Comparison of ENCODE assay signal across 18 cellular contexts in the genomic region with DNA sequence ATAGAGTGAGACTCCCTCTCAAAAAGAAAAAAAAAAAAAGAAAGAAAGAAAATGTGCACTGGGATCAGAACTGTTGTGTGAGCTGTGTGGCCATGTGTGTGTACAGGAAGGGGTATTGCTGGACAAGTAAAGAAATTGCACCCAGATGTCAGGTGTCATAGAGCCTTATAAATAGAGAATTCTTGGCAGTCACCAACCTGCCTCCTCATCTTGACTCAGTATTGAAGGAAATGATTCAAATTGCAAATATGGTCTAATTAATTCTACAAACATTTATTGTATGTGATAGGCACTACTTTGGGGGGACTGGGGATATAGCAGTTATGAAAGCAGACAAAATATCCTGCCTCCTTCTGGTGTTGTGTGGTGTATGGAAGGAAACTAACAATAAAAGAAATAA.
A peak's percentile ranks its signal among the peaks of the same experiment; 100 is the strongest.
DNase-seq lines count a peak whose midpoint lies in the region; ATAC-seq and TF ChIP-seq lines count a peak whose summit lies in the region.
"Had no signal": no experiment of that assay in that cellular context is flagged by ENCODE, and none has a peak within 500 bp of the region (broad histone marks: within the 10 kb centered on the region; RNA-seq: fewer than 3 reads in every experiment).

No MANE protein-coding gene starts in this region.

- H3K36me3 ChIP-seq in IMR-90 (ENCODE audit: control insufficient read depth, insufficient read depth, low read length) (no peaks in the 10 kb centered on the region), body of pancreas (replicated peaks in 1 of 2; ENCODE audit: insufficient read depth in 1 of 2, low read depth in 2 of 2) (no peaks in the 10 kb centered on the region)
- H3K36me3 ChIP-seq: BLaER1, HAP-1 had no signal

- no peak overlapping the region for H2BK15ac ChIP-seq in IMR-90 (ENCODE audit: low read depth, low read length)

- no peak overlapping the region for H3K4ac ChIP-seq in IMR-90 (ENCODE audit: low read depth, low read length)

- no peak overlapping the region for H3K4me3 Mint-ChIP-seq in Calu3 (ENCODE audit: low read depth, unreplicated experiment)
- H3K4me3 Mint-ChIP-seq: CD8-positive, alpha-beta memory T cell had no signal

- H2AK9ac ChIP-seq in IMR-90 (replicated peaks; ENCODE audit: low read depth, low read length, poor library complexity) = no peak overlapping the region

- peaks cover 10% of the 10 kb centered on the region for H3K4me1 Mint-ChIP-seq in Calu3 (ENCODE audit: low read depth, unreplicated experiment)
- H3K4me1 Mint-ChIP-seq: CD8-positive, alpha-beta memory T cell had no signal

- no peaks in the 10 kb centered on the region for H3K9me3 ChIP-seq in IMR-90 (ENCODE audit: control insufficient read depth, insufficient read depth, low read length)
- H3K9me3 ChIP-seq in body of pancreas = no peaks in the 10 kb centered on the region
- H3K9me3 ChIP-seq: BLaER1, HAP-1 had no signal

- no peaks in the 10 kb centered on the region for H3K9me3 Mint-ChIP-seq in Calu3 (ENCODE audit: low read depth, unreplicated experiment)

- TF ChIP-seq CTCF in AG10803 (conservative IDR thresholded peaks at IDR 0.05; ENCODE audit: low read length) (no peak), IMR-90 (conservative IDR thresholded peaks at IDR 0.05; ENCODE audit: low read depth, low read length) (no peak), body of pancreas (IDR thresholded peaks at IDR 0.05) (no peak), foreskin keratinocyte (conservative IDR thresholded peaks at IDR 0.05) (no peak), Calu3 (IDR thresholded peaks at IDR 0.05; ENCODE audit: unreplicated experiment) (no peak), omental fat pad (IDR thresholded peaks at IDR 0.05) (no peak)

- no peak overlapping the region for H3K56ac ChIP-seq in IMR-90 (ENCODE audit: extremely low read depth, insufficient read depth, low read length)

- no peak overlapping the region for H4K91ac ChIP-seq in IMR-90 (ENCODE audit: insufficient read depth, low read depth, low read length)

- no peaks in the 10 kb centered on the region for H4K20me1 ChIP-seq in IMR-90 (ENCODE audit: insufficient read depth, low read length)
- H4K20me1 ChIP-seq: BLaER1 had no signal

- CTCF ChIA-PET in IMR-90 (lab: Yijun Ruan, JAX) = interaction anchor here (0.6 kb wide), 2 partner anchors 78 to 295 kb away, joined by 3 to 5 read pairs; no protein-coding TSS in a partner anchor
- CTCF ChIA-PET in Calu3 (lab: Charles Lee) = interaction anchor here (0.7 kb wide), 2 partner anchors 30 to 35 kb away, joined by 3 to 4 read pairs; no protein-coding TSS in a partner anchor

- H4K8ac ChIP-seq in IMR-90 (ENCODE audit: low read depth in 2 of 2, low read length in 2 of 2) = no peak overlapping the region

- H3K4me2 ChIP-seq in IMR-90 (ENCODE audit: low read depth, low read length) = no peak overlapping the region
- H3K4me2 ChIP-seq: BLaER1 had no signal

- no peak overlapping the region for H3K23ac ChIP-seq in IMR-90 (ENCODE audit: low read depth, low read length)

- H4K5ac ChIP-seq in IMR-90 (ENCODE audit: low read depth, low read length) = no peak overlapping the region

- no peak overlapping the region for H3K27ac ChIP-seq in IMR-90 (ENCODE audit: insufficient read depth, low read length)
- peak overlapping the region in 3 of 4 donors; percentile 42 to 52 (median 47) for H3K27ac ChIP-seq in body of pancreas
- no peak overlapping the region for H3K27ac ChIP-seq in foreskin keratinocyte
- H3K27ac ChIP-seq: BLaER1 had no signal

- intact Hi-C loops in IMR-90 (cut with micrococcal nuclease) = no loop called here
- intact Hi-C loops in body of pancreas (cut with DNase I) = no loop called here
- intact Hi-C loops in Calu3 (cut with micrococcal nuclease; ENCODE audit: unreplicated experiment) = no loop called here
- intact Hi-C loops in posterior cingulate gyrus (cut with DNase I) = no loop called here

- TF ChIP-seq POLR2A in IMR-90 (IDR thresholded peaks at IDR 0.05; ENCODE audit: low read depth, low read length) (no peak), body of pancreas (IDR thresholded peaks at IDR 0.05) (no peak)

- no peaks in the 10 kb centered on the region for H3K36me3 Mint-ChIP-seq in Calu3 (ENCODE audit: insufficient read depth, unreplicated experiment)
- H3K36me3 Mint-ChIP-seq: CD8-positive, alpha-beta memory T cell had no signal

- TF ChIP-seq RAD21 in IMR-90 (IDR thresholded peaks at IDR 0.05; ENCODE audit: low read length) = no peak

- H3K18ac ChIP-seq in IMR-90 (ENCODE audit: low read depth, low read length) = no peak overlapping the region

- H2BK20ac ChIP-seq in IMR-90 (ENCODE audit: low read depth, low read length) = no peak overlapping the region

- no peaks in the 10 kb centered on the region for H3K27me3 Mint-ChIP-seq in Calu3 (ENCODE audit: unreplicated experiment)
- H3K27me3 Mint-ChIP-seq: CD8-positive, alpha-beta memory T cell had no signal

- no peak overlapping the region for H3K27ac Mint-ChIP-seq in Calu3 (ENCODE audit: unreplicated experiment)
- H3K27ac Mint-ChIP-seq: CD8-positive, alpha-beta memory T cell had no signal

- no peak overlapping the region for H3K14ac ChIP-seq in IMR-90 (replicated peaks; ENCODE audit: low read depth, low read length)

- no peak overlapping the region for H2BK120ac ChIP-seq in IMR-90 (ENCODE audit: low read depth, low read length)

- H2AFZ ChIP-seq in IMR-90 (replicated peaks; ENCODE audit: low read length, poor library complexity) = no peak overlapping the region

- H3K4me3 ChIP-seq in AG10803 (ENCODE audit: low read length) = no peak overlapping the region
- no peak overlapping the region for H3K4me3 ChIP-seq in IMR-90 (ENCODE audit: insufficient read depth, low read depth, low read length)
- H3K4me3 ChIP-seq in body of pancreas = no peak overlapping the region
- H3K4me3 ChIP-seq: BLaER1, HAP-1 had no signal

- H3K27me3 ChIP-seq in IMR-90 (ENCODE audit: control insufficient read depth, insufficient read depth, low read length) = no peaks in the 10 kb centered on the region
- H3K27me3 ChIP-seq in body of pancreas = no peaks in the 10 kb centered on the region
- H3K27me3 ChIP-seq in foreskin keratinocyte = no peaks in the 10 kb centered on the region
- H3K27me3 ChIP-seq: BLaER1 had no signal

- no peak overlapping the region for H3K9ac ChIP-seq in IMR-90 (ENCODE audit: low read depth, low read length)
- H3K9ac ChIP-seq: BLaER1 had no signal

- H3K4me1 ChIP-seq in IMR-90 (ENCODE audit: control insufficient read depth, insufficient read depth, low read length) (no peaks in the 10 kb centered on the region), body of pancreas (peaks cover 27% of the 10 kb centered on the region), foreskin keratinocyte (peaks cover 5% of the 10 kb centered on the region)
- H3K4me1 ChIP-seq: BLaER1 had no signal

- in situ Hi-C loops in IMR-90 (cut with MboI; ENCODE audit: low sequenced_read_pairs) = no loop called here

- H2AK5ac ChIP-seq in IMR-90 (ENCODE audit: low read depth, low read length) = no peak overlapping the region

- H3K9me1 ChIP-seq in IMR-90 (ENCODE audit: insufficient read depth, low read length) = no peaks in the 10 kb centered on the region

- H3K79me1 ChIP-seq in IMR-90 (ENCODE audit: low read depth in 1 of 2, low read length in 2 of 2) = no peaks in the 10 kb centered on the region

- dilution Hi-C loops in IMR-90 (cut with HindIII; ENCODE audit: low sequenced_read_pairs, unreplicated experiment) = no loop called here

- DNase-seq in AG10803 (ENCODE audit: low read depth) (peak; percentile 46), IMR-90 (peak; percentile 58), body of pancreas (no peak), foreskin keratinocyte (peak; percentile 3 to 29), Calu3 (no peak), omental fat pad (ENCODE audit: low spot score) (no peak), posterior cingulate gyrus (no peak)
- DNase-seq: ACHN; CD8-positive, alpha-beta memory T cell; KBM-7; NCI-H1092 treated with DMSO at 0.1 percent for 48 hours; NCI-H1694 treated with DMSO at 0.1 percent for 48 hours; NCI-H446 treated with DMSO at 0.1 percent for 48 hours; NCI-H748 treated with DMSO at 0.1 percent for 48 hours; SHP77 had no signal

- ATAC-seq in IMR-90 (ENCODE audit: low read depth) (no peak), body of pancreas (no peak), foreskin keratinocyte (peak; percentile 21), GM21576 (IDR thresholded peaks at IDR 0.05; ENCODE audit: unreplicated experiment) (no peak), omental fat pad (ENCODE audit: low FRiP score) (no peak)

- POLR2A ChIA-PET in IMR-90 (lab: Charles Lee; ENCODE audit: unreplicated experiment) = no interaction called here

- BruUV-seq in IMR-90 (replicated peaks; lab: Mats Ljungman, UMichigan) = no TSS peak
- no TSS peak for BruUV-seq in Calu3 (replicated peaks; lab: Mats Ljungman, UMichigan)

- no peak overlapping the region for H2BK5ac ChIP-seq in IMR-90 (ENCODE audit: low read depth, low read length, poor library complexity, severe bottlenecking)

TF ChIP-seq in IMR-90, 13 proteins besides CTCF, POLR2A, EP300 and RAD21:
- no peak for TF ChIP-seq CHD1 (IDR thresholded peaks at IDR 0.05; ENCODE audit: low read depth, low read length)
- TF ChIP-seq MAZ (IDR thresholded peaks at IDR 0.05; ENCODE audit: borderline replicate concordance, low read depth, low read length) = no peak
- TF ChIP-seq FOS (IDR thresholded peaks at IDR 0.05; ENCODE audit: low read depth, low read length) = no peak
- no peak for TF ChIP-seq RFX5 (IDR thresholded peaks at IDR 0.05; ENCODE audit: low read depth, low read length)
- TF ChIP-seq USF2 (IDR thresholded peaks at IDR 0.05; ENCODE audit: low read depth, low read length) = no peak
- TF ChIP-seq MXI1 (IDR thresholded peaks at IDR 0.05; ENCODE audit: borderline replicate concordance, low read depth, low read length) = no peak
- no peak for TF ChIP-seq BHLHE40 (IDR thresholded peaks at IDR 0.05; ENCODE audit: low read depth, low read length)
- no peak for TF ChIP-seq CEBPB (IDR thresholded peaks at IDR 0.05; ENCODE audit: low read depth, low read length)
- no peak for TF ChIP-seq RCOR1 (IDR thresholded peaks at IDR 0.05; ENCODE audit: insufficient replicate concordance, low read length)
- no peak for TF ChIP-seq NFE2L2 (IDR thresholded peaks at IDR 0.05; ENCODE audit: low read depth, low read length)
- TF ChIP-seq SMC3 (IDR thresholded peaks at IDR 0.05; ENCODE audit: low read depth, low read length) = no peak

Comparison
In these comparisons a context has a peak if more than half of its experiments do, and no peak if none do; other contexts are left out.
1. DNase-seq: peak in AG10803 (single experiment), IMR-90 (single experiment) and foreskin keratinocyte (2 of 2); none in body of pancreas (0 of 4), Calu3 (single experiment), omental fat pad (single experiment) and posterior cingulate gyrus (0 of 10).
2. H3K27ac ChIP-seq: peak in body of pancreas (3 of 4); none in IMR-90 (single experiment) and foreskin keratinocyte (single experiment).